9 cellular contexts compared by ENCODE assay signal in the genomic region with DNA sequence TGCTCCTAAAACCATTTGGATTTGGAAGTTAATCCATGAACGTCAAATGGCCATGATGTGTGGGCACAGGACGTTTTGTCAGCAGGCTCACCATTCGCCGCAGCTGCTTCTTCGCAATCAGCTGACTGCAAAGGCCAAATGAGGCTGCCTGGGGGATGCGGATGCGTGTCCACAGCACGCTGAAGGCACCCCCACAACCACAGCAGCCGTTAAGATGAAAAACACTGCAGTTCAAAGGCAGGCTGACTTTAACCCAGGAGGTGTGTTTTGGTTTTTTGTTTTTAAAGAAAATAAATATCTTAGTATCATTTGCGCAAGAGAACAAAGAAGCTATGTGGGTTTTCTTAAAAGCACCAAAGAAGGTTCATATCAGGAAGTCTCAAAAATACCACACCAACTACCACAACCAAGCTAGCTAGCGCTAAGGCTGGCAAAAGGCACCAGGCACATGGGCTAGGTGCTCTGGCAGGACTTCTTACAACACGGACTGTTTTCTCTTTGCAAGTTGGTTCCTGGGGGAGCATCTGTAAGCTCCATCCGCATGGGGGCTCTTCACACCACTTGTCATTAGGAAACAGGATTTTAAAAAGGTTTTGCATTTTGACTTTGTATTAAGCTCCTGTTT. TPM values are rescaled to one million over a fixed set of nuclear protein-coding genes. Genes with fewer than 3 reads are reported as not detected.
DNase-seq lines count a peak whose midpoint lies in the region; ATAC-seq, FAIRE-seq and TF ChIP-seq lines count a peak whose summit lies in the region.
"Had no signal": no experiment of that assay in that cellular context is flagged by ENCODE, and none has a peak within 500 bp of the region (broad histone marks: within the 10 kb centered on the region; RNA-seq: fewer than 3 reads in every experiment).

No MANE protein-coding gene starts in this region.

- intact Hi-C loops in kidney (cut with DNase I) (no loop called here), pancreas (cut with DNase I) (no loop called here)

- H3K4me1 ChIP-seq in kidney (ENCODE audit: control insufficient read depth in 1 of 2, insufficient read depth in 1 of 2, low read depth in 1 of 2, low read length in 2 of 2) (no peaks in the 10 kb centered on the region), pancreas (no peaks in the 10 kb centered on the region)

- H3K27me3 ChIP-seq in pancreas = no peaks in the 10 kb centered on the region
- H3K27me3 ChIP-seq: cardiac muscle cell had no signal

- no peak for ATAC-seq in pancreas

- H3K4me3 Mint-ChIP-seq in T-helper 2 cell treated with Interferon-gamma antibody and Interleukin-4, amounts not matched to agents 5 μg/mL and 100 μg/mL, for 36 hours = peak overlapping the region; percentile 69

- peaks cover 35% of the 10 kb centered on the region for H3K4me1 Mint-ChIP-seq in T-helper 2 cell treated with Interferon-gamma antibody and Interleukin-4, amounts not matched to agents 5 μg/mL and 100 μg/mL, for 36 hours (ENCODE audit: low read depth)

- no peak overlapping the region for H3K9ac ChIP-seq in kidney (ENCODE audit: low read length in 2 of 2)

- H3K4me3 ChIP-seq in kidney (ENCODE audit: low read length in 2 of 2) = no peak overlapping the region
- no peak overlapping the region for H3K4me3 ChIP-seq in pancreas
- H3K4me3 ChIP-seq: cardiac muscle cell had no signal

- H3K36me3 Mint-ChIP-seq in T-helper 2 cell treated with Interferon-gamma antibody and Interleukin-4, amounts not matched to agents 5 μg/mL and 100 μg/mL, for 36 hours (ENCODE audit: low read depth) = peaks cover 46% of the 10 kb centered on the region

- WGBS in pancreas, 2 donors = 88 to 89% methylated on average over 13 of the region's 13 CpGs

- peak; percentile 76 for DNase-seq in T-helper 2 cell treated with Interferon-gamma antibody and Interleukin-4, amounts not matched to agents 5 μg/mL and 100 μg/mL, for 36 hours (ENCODE audit: low spot score)
- DNase-seq in activated T-helper 1 cell treated with Interleukin-2 at 50 U/mL for 16 hours (ENCODE audit: low read depth) (peak; percentile 65), kidney (peak; percentile 74), DMS114 treated with DMSO at 0.1 percent for 48 hours (lab: John Stamatoyannopoulos, UW; ENCODE audit: unreplicated experiment) (no peak), pancreas (no peak), HUDEP-2 (lab: John Stamatoyannopoulos, UW; ENCODE audit: unreplicated experiment in 76 of 76) (no peak)
- peak; percentile 58 for DNase-seq in stimulated activated naive CD4-positive, alpha-beta T cell treated with Interleukin-2 at 50 U/mL for 16 hours (lab: John Stamatoyannopoulos, UW)

- no peaks in the 10 kb centered on the region for H3K27me3 Mint-ChIP-seq in T-helper 2 cell treated with Interferon-gamma antibody and Interleukin-4, amounts not matched to agents 5 μg/mL and 100 μg/mL, for 36 hours (ENCODE audit: low read depth)

- no peak for FAIRE-seq in kidney (lab: Jason Lieb, UNC)
- FAIRE-seq in pancreas (lab: Jason Lieb, UNC) = no peak
- FAIRE-seq: frontal cortex had no signal

- H3K27ac Mint-ChIP-seq in T-helper 2 cell treated with Interferon-gamma antibody and Interleukin-4, amounts not matched to agents 5 μg/mL and 100 μg/mL, for 36 hours = peak overlapping the region; percentile 91

- TF ChIP-seq CTCF in kidney (IDR thresholded peaks at IDR 0.05; ENCODE audit: borderline replicate concordance, extremely low read depth, insufficient read depth) = no peak
- TF ChIP-seq CTCF in pancreas (IDR thresholded peaks at IDR 0.05) = no peak

- H3K27ac ChIP-seq in kidney (ENCODE audit: low read depth in 2 of 2, low read length in 2 of 2) (no peak overlapping the region), pancreas (no peak overlapping the region)
- H3K27ac ChIP-seq: cardiac muscle cell had no signal

- H3K9me3 ChIP-seq in kidney (ENCODE audit: control insufficient read depth in 1 of 2, low read length in 2 of 2) (no peaks in the 10 kb centered on the region), pancreas (no peaks in the 10 kb centered on the region)

- H3K9me3 Mint-ChIP-seq in T-helper 2 cell treated with Interferon-gamma antibody and Interleukin-4, amounts not matched to agents 5 μg/mL and 100 μg/mL, for 36 hours = no peaks in the 10 kb centered on the region

- H3K36me3 ChIP-seq in kidney (ENCODE audit: control insufficient read depth in 1 of 2, insufficient read depth in 2 of 2, low read length in 2 of 2) (peaks cover 25 to 40% of the 10 kb centered on the region in 2 donors), pancreas (peaks cover 7 to 78% (median 25%) of the 10 kb centered on the region in 3 donors)

RNA-seq across cellular contexts. Expression of a gene that starts 22.3 kb away (rescaled TPM):
- total RNA-seq in kidney (133 TPM), pancreas (10 to 100 TPM; 29.3 to 67.4 (median 40.9) TPM)
- polyA plus RNA-seq in kidney (ENCODE audit: insufficient read depth, low read depth, low replicate concordance) (120 TPM), pancreas (10 to 100 TPM; 40.9 to 52.5 TPM)

RNA-seq across cellular contexts. Expression of a gene that starts 42.8 kb away (rescaled TPM):
- total RNA-seq in kidney (49.5 TPM), pancreas (10 to 100 TPM; 14.8 to 65.0 (median 19.8) TPM)
- polyA plus RNA-seq in kidney (ENCODE audit: insufficient read depth, low read depth, low replicate concordance) (26.5 TPM), pancreas (10 to 100 TPM; 16.7 to 26.0 TPM)

Comparison
In these comparisons a context has a peak if more than half of its experiments do, and no peak if none do; other contexts are left out.
1. DNase-seq: peak in T-helper 2 cell treated with Interferon-gamma antibody and Interleukin-4, amounts not matched to agents 5 μg/mL and 100 μg/mL, for 36 hours (single experiment), activated T-helper 1 cell treated with Interleukin-2 at 50 U/mL for 16 hours (single experiment), kidney (single experiment) and stimulated activated naive CD4-positive, alpha-beta T cell treated with Interleukin-2 at 50 U/mL for 16 hours (single experiment); none in DMS114 treated with DMSO at 0.1 percent for 48 hours (single experiment), pancreas (0 of 6) and HUDEP-2 (0 of 76).